8 cellular contexts compared by ENCODE assay signal in genomic region chr11:32052218-32052617, GRCh38. TPM values are rescaled to one million over a fixed set of nuclear protein-coding genes. Genes with fewer than 3 reads are reported as not detected.
DNase-seq lines count a peak whose midpoint lies in the region; ATAC-seq and TF ChIP-seq lines count a peak whose summit lies in the region.

No MANE protein-coding gene starts in this region.

- H3K27ac ChIP-seq in endodermal cell (ENCODE audit: low read depth, low read length): no peak overlapping the region

- no peaks in the 10 kb centered on the region for H3K9me3 Mint-ChIP-seq in endodermal cell

- no peak overlapping the region for H3K4me3 ChIP-seq in endodermal cell (ENCODE audit: low read length)
- no peak overlapping the region for H3K4me3 ChIP-seq in mucosa of stomach (ENCODE audit: low read length)

- H3K27me3 Mint-ChIP-seq in endodermal cell (ENCODE audit: insufficient read depth): peaks cover 9% of the 10 kb centered on the region

- 27 to 41% methylated on average over 3 to 6 of the region's 6 CpGs for WGBS in endodermal cell (ENCODE audit: insufficient coverage in 1 of 2, insufficient read length in 1 of 2), 2 experiments

- no peak overlapping the region for H3K27ac Mint-ChIP-seq in endodermal cell

- no peaks in the 10 kb centered on the region for H3K36me3 Mint-ChIP-seq in endodermal cell (ENCODE audit: low read depth)

- no peak overlapping the region for H3K4me3 Mint-ChIP-seq in endodermal cell

- H3K4me1 ChIP-seq in endodermal cell (ENCODE audit: control insufficient read depth, insufficient read depth, low read length) (peaks cover 2% of the 10 kb centered on the region), mucosa of stomach (ENCODE audit: control insufficient read depth, insufficient read depth, low read length) (no peaks in the 10 kb centered on the region)

- peak; percentile 88 for TF ChIP-seq CTCF in endodermal cell (conservative IDR thresholded peaks at IDR 0.05)

- peaks cover 2% of the 10 kb centered on the region for H3K4me1 Mint-ChIP-seq in endodermal cell

- no peak for ATAC-seq in GM18520 (IDR thresholded peaks at IDR 0.05; ENCODE audit: unreplicated experiment)

- H3K27me3 ChIP-seq in endodermal cell (ENCODE audit: control insufficient read depth, insufficient read depth, low read length, poor library complexity, severe bottlenecking) (peaks cover 28% of the 10 kb centered on the region), mucosa of stomach (ENCODE audit: control insufficient read depth, insufficient read depth, low read length) (peaks cover 13% of the 10 kb centered on the region)

- no peak overlapping the region for H3K9ac ChIP-seq in endodermal cell (ENCODE audit: extremely low read depth, low read length, poor library complexity, severe bottlenecking)
- H3K9ac ChIP-seq in mucosa of stomach (ENCODE audit: low read length): peak overlapping the region; percentile 15

- H3K36me3 ChIP-seq in endodermal cell (ENCODE audit: control insufficient read depth, insufficient read depth, low read length) (no peaks in the 10 kb centered on the region), mucosa of stomach (ENCODE audit: control insufficient read depth, insufficient read depth, low read length) (no peaks in the 10 kb centered on the region)

- H3K9me3 ChIP-seq in endodermal cell (ENCODE audit: control insufficient read depth, low read length): no peaks in the 10 kb centered on the region
- H3K9me3 ChIP-seq in mucosa of stomach (ENCODE audit: control insufficient read depth, low read length): no peaks in the 10 kb centered on the region

- DNase-seq in COR-L47 (lab: John Stamatoyannopoulos, UW) (peak; percentile 32), GOT3 (lab: John Stamatoyannopoulos, UW) (peak; percentile 5), NCI-H526 (lab: John Stamatoyannopoulos, UW) (peak; percentile 40 to 76), endodermal cell (peak; percentile 73)
- DNase-seq in activated CD8-positive, alpha-beta memory T cell treated with anti-CD3 and anti-CD28 coated beads for 4 hours (ENCODE audit: low read depth in 2 of 2): peak; percentile 6 to 10
- DNase-seq in stimulated activated CD8-positive, alpha-beta memory T cell treated with anti-CD3 and anti-CD28 coated beads, Interleukin-7, amount 100 ng/mL, for 24 hours (ENCODE audit: low read depth): peak; percentile 9

RNA-seq across cellular contexts. Expression of gene RCN1, which starts 38.7 kb away (rescaled TPM):
- 100 to 1,000 TPM in 1 of 2 donors, 10 to 100 TPM in 1; 99.5 to 136 TPM for total RNA-seq in endodermal cell
- 204 TPM for polyA plus RNA-seq in endodermal cell (2013, experiment 1 of 2)
- 183 TPM for polyA plus RNA-seq in endodermal cell (2013, experiment 2 of 2)

Comparison
In these comparisons a context has a peak if more than half of its experiments do, and no peak if none do; other contexts are left out.
1. DNase-seq: peak in every context shown above with its lines; median percentile 73 in endodermal cell; 58 in NCI-H526; 32 in COR-L47; 9 in stimulated activated CD8-positive, alpha-beta memory T cell treated with anti-CD3 and anti-CD28 coated beads, Interleukin-7, amount 100 ng/mL, for 24 hours; 8 in activated CD8-positive, alpha-beta memory T cell treated with anti-CD3 and anti-CD28 coated beads for 4 hours; 5 in GOT3.